ENCODE assay signal across 18 cellular contexts in the genomic region with DNA sequence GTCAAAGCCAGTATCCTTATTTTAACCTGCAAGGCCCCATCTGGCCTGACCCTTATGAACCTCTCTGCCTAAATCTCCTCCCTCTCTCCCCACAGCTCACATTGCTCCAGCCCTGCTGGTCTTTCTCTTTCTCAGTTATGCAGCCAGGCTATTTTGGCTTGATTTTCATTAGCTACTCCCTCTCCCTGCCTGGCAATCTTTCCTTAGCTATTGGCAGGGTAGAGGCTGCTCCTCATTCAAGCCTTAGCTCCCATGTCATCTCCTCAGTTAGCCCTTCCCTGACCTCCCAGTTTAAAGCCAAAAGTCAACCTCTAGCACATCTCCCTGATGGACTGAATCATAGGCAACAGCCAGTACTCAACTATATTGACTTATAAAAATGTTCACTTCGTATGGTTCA.
A peak's percentile ranks its signal among the peaks of the same experiment; 100 is the strongest.
DNase-seq lines count a peak whose midpoint lies in the region; ATAC-seq, FAIRE-seq and TF ChIP-seq lines count a peak whose summit lies in the region.
"Had no signal": no experiment of that assay in that cellular context is flagged by ENCODE, and none has a peak within 500 bp of the region (broad histone marks: within the 10 kb centered on the region; RNA-seq: fewer than 3 reads in every experiment).

No MANE protein-coding gene starts in this region.

- H3K9ac ChIP-seq in keratinocyte (ENCODE audit: control insufficient read depth, extremely low read depth, insufficient read depth, low read length) (no peak overlapping the region), stomach smooth muscle (ENCODE audit: low read length in 2 of 2) (no peak overlapping the region)

- H3K27ac Mint-ChIP-seq in activated naive CD4-positive, alpha-beta T cell treated with anti-CD3 and anti-CD28 coated beads, Interleukin-2, amount 50 U/mL, for 72 hours: no peak overlapping the region
- no peak overlapping the region for H3K27ac Mint-ChIP-seq in T-cell
- H3K27ac Mint-ChIP-seq: activated CD4-positive, alpha-beta T cell treated with anti-CD3 and anti-CD28 coated beads, Interleukin-2, amount 10 ng/mL, durations not matched to agents 24 days and 14 days; nephron had no signal

- H2AFZ ChIP-seq in keratinocyte (ENCODE audit: control insufficient read depth, low read length): no peak overlapping the region

- no peak for ATAC-seq in activated naive CD4-positive, alpha-beta T cell treated with anti-CD3 and anti-CD28 coated beads, Interleukin-2, amount 50 U/mL, for 72 hours
- ATAC-seq in T-cell (replicated peaks in 1 of 4): no peak

- no peak overlapping the region for H3K4me3 Mint-ChIP-seq in T-cell
- H3K4me3 Mint-ChIP-seq: activated CD4-positive, alpha-beta T cell treated with anti-CD3 and anti-CD28 coated beads, Interleukin-2, amount 10 ng/mL, durations not matched to agents 24 days and 14 days; nephron had no signal

- no peaks in the 10 kb centered on the region for H3K36me3 Mint-ChIP-seq in activated naive CD4-positive, alpha-beta T cell treated with anti-CD3 and anti-CD28 coated beads, Interleukin-2, amount 50 U/mL, for 72 hours
- no peaks in the 10 kb centered on the region for H3K36me3 Mint-ChIP-seq in T-cell

- CTCF ChIA-PET in T-cell (lab: Charles Lee): no interaction called here

- H3K9me1 ChIP-seq in keratinocyte (ENCODE audit: control insufficient read depth, extremely low read depth, insufficient read depth, low read length): no peaks in the 10 kb centered on the region

- H3K4me1 ChIP-seq in keratinocyte (ENCODE audit: control insufficient read depth, extremely low read depth, insufficient read depth, low read length) (peaks cover 57% of the 10 kb centered on the region), stomach smooth muscle (ENCODE audit: control insufficient read depth, insufficient read depth, low read length) (peaks cover 2% of the 10 kb centered on the region)

- peak; percentile 29 for FAIRE-seq in keratinocyte (lab: Jason Lieb, UNC)
- FAIRE-seq: TTC549, urothelium cell line had no signal

- H3K4me1 Mint-ChIP-seq in T-cell: no peaks in the 10 kb centered on the region
- H3K4me1 Mint-ChIP-seq: activated CD4-positive, alpha-beta T cell treated with anti-CD3 and anti-CD28 coated beads, Interleukin-2, amount 10 ng/mL, durations not matched to agents 24 days and 14 days had no signal

- H3K27ac ChIP-seq in keratinocyte (ENCODE audit: control insufficient read depth, insufficient read depth, low read length): no peak overlapping the region
- peak overlapping the region; percentile 18 for H3K27ac ChIP-seq in stomach smooth muscle (ENCODE audit: low read length)

- no peaks in the 10 kb centered on the region for H3K9me3 Mint-ChIP-seq in activated naive CD4-positive, alpha-beta T cell treated with anti-CD3 and anti-CD28 coated beads, Interleukin-2, amount 50 U/mL, for 72 hours
- H3K9me3 Mint-ChIP-seq in T-cell: peaks cover 0 to 2% (median 0%) of the 10 kb centered on the region in 3 donors
- H3K9me3 Mint-ChIP-seq: activated CD4-positive, alpha-beta T cell treated with anti-CD3 and anti-CD28 coated beads, Interleukin-2, amount 10 ng/mL, durations not matched to agents 24 days and 14 days; nephron had no signal

- TF ChIP-seq CTCF in keratinocyte (optimal IDR thresholded peaks at IDR 0.05 in 1 of 3, IDR thresholded peaks at IDR 0.05 in 1 of 3, conservative IDR thresholded peaks at IDR 0.05 in 1 of 3; ENCODE audit: extremely low read depth in 1 of 3, insufficient read depth in 2 of 3, low read length in 3 of 3): no peak

- H3K79me2 ChIP-seq in keratinocyte (ENCODE audit: control insufficient read depth, insufficient read depth, low read length): no peaks in the 10 kb centered on the region

- peak; percentile 57 for DNase-seq in GM04503 (ENCODE audit: low read depth)
- peak; percentile 73 for DNase-seq in fibroblast of gingiva (ENCODE audit: low read depth)
- DNase-seq in keratinocyte (ENCODE audit: low read depth, low spot score): no peak
- DNase-seq in activated naive CD4-positive, alpha-beta T cell treated with anti-CD3 and anti-CD28 coated beads, Interleukin-2, amount 50 U/mL, for 72 hours (ENCODE audit: low spot score in 2 of 2): no peak
- no peak for DNase-seq in cortex of kidney (lab: John Stamatoyannopoulos, UW)
- no peak for DNase-seq in effector CD4-positive, alpha-beta T cell
- no peak for DNase-seq in T-cell
- DNase-seq: activated CD4-positive, alpha-beta T cell treated with anti-CD3 and anti-CD28 coated beads, Interleukin-2, amount 10 ng/mL, durations not matched to agents 24 days and 14 days; activated CD8-positive, alpha-beta memory T cell treated with anti-CD3 and anti-CD28 coated beads, Interleukin-2, amount 50 U/mL, for 4 hours; DND-41; glutamatergic neuron; NCI-H2029 treated with DMSO at 0.1 percent for 48 hours; NCI-H510A; RPMI8226 had no signal

- POLR2A ChIA-PET in T-cell (lab: Charles Lee): no interaction called here

- H3K36me3 ChIP-seq in keratinocyte (ENCODE audit: control insufficient read depth in 2 of 2, extremely low read depth in 1 of 2, insufficient read depth in 2 of 2, low read length in 2 of 2) (no peaks in the 10 kb centered on the region), stomach smooth muscle (ENCODE audit: control insufficient read depth in 2 of 2, insufficient read depth in 2 of 2, low read length in 2 of 2) (no peaks in the 10 kb centered on the region)

- dilution Hi-C loops in keratinocyte (cut with MboI; ENCODE audit: extremely low pct_ligation_motif_present, low sequenced_read_pairs): no loop called here

- H3K4me3 ChIP-seq in keratinocyte (ENCODE audit: control insufficient read depth in 2 of 3, extremely low read depth in 1 of 3, insufficient read depth in 2 of 3, low read depth in 1 of 3, low read length in 3 of 3) (no peak overlapping the region), stomach smooth muscle (ENCODE audit: low read length in 2 of 2) (no peak overlapping the region)

- no peak overlapping the region for H3K4me2 ChIP-seq in keratinocyte (ENCODE audit: control insufficient read depth, extremely low read depth, insufficient read depth, low read depth, low read length)

- H3K9me3 ChIP-seq in keratinocyte (ENCODE audit: control insufficient read depth, low read depth, low read length) (no peaks in the 10 kb centered on the region), stomach smooth muscle (ENCODE audit: control insufficient read depth in 2 of 2, low read length in 2 of 2) (peaks cover 0 to 3% of the 10 kb centered on the region in 2 donors)

- H3K27me3 Mint-ChIP-seq in T-cell: peaks cover 6 to 9% of the 10 kb centered on the region in 2 donors

- no peaks in the 10 kb centered on the region for H3K27me3 ChIP-seq in keratinocyte (ENCODE audit: control insufficient read depth, extremely low read depth, insufficient read depth, low read length)
- no peaks in the 10 kb centered on the region for H3K27me3 ChIP-seq in stomach smooth muscle (ENCODE audit: control insufficient read depth in 1 of 2, insufficient read depth in 2 of 2, low read length in 2 of 2)

- no peaks in the 10 kb centered on the region for H4K20me1 ChIP-seq in keratinocyte (ENCODE audit: control insufficient read depth, extremely low read depth, insufficient read depth, low read length)

Comparison
In these comparisons a context has a peak if more than half of its experiments do, and no peak if none do; other contexts are left out.
1. DNase-seq: peak in GM04503 (single experiment) and fibroblast of gingiva (single experiment); none in keratinocyte (single experiment), activated naive CD4-positive, alpha-beta T cell treated with anti-CD3 and anti-CD28 coated beads, Interleukin-2, amount 50 U/mL, for 72 hours (0 of 2), cortex of kidney (single experiment), effector CD4-positive, alpha-beta T cell (single experiment) and T-cell (0 of 34).